Comparison of ENCODE assay signal across 33 cellular contexts in genomic region chr11:62682518-62682917, GRCh38.
"Had no signal": no experiment of that assay in that cellular context is flagged by ENCODE, and none has a peak within 500 bp of the region (broad histone marks: within the 10 kb centered on the region; RNA-seq: fewer than 3 reads in every experiment).

No MANE protein-coding gene starts in this region.

- H3K27ac ChIP-seq: brain microvascular endothelial cell, PC-9, WERI-Rb-1 had no signal

- H3K36me3 ChIP-seq: brain microvascular endothelial cell had no signal

- H3K27me3 ChIP-seq: brain microvascular endothelial cell had no signal

- ATAC-seq: activated CD8-positive, alpha-beta memory T cell treated with anti-CD3 and anti-CD28 coated beads, Interleukin-2, amount 10 ng/mL, durations not matched to agents 7 days and 5 days; activated naive CD8-positive, alpha-beta T cell treated with anti-CD3 and anti-CD28 coated beads, Interleukin-2, amount 50 U/mL, for 24 hours; Right ventricle myocardium inferior; SK-N-SH treated with all-trans-retinoic acid at 6 μM for 48 hours had no signal

- DNase-seq: activated CD4-positive, alpha-beta memory T cell treated with anti-CD3 and anti-CD28 coated beads, Interleukin-2, amount 10 ng/mL, durations not matched to agents 7 days and 5 days; activated CD4-positive, alpha-beta T cell treated with anti-CD3 and anti-CD28 coated beads for 1 hour; activated CD4-positive, alpha-beta T cell treated with anti-CD3 and anti-CD28 coated beads for 48 hours; activated CD4-positive, CD25-positive, alpha-beta regulatory T cell; activated CD8-positive, alpha-beta memory T cell treated with anti-CD3 and anti-CD28 coated beads for 24 hours; activated CD8-positive, alpha-beta memory T cell treated with anti-CD3 and anti-CD28 coated beads, Interleukin-2, amount 10 ng/mL, durations not matched to agents 7 days and 5 days; activated CD8-positive, alpha-beta memory T cell treated with anti-CD3 and anti-CD28 coated beads, Interleukin-2, amount 50 U/mL, for 48 hours; activated effector memory CD4-positive, alpha-beta T cell treated with Interleukin-2 at 50 U/mL for 16 hours; activated naive CD4-positive, alpha-beta T cell treated with anti-CD3 and anti-CD28 coated beads, Interleukin-2, amount 10 ng/mL, durations not matched to agents 7 days and 5 days; activated naive CD8-positive, alpha-beta T cell treated with anti-CD3 and anti-CD28 coated beads, Interleukin-2, amount 50 U/mL, for 24 hours; activated T-cell treated with anti-CD3 and anti-CD28 coated beads, Interleukin-2, amount 50 U/mL, for 48 hours; anterior cingulate cortex; brain microvascular endothelial cell; central memory CD4-positive, alpha-beta T cell; Karpas-422; KBM-7; NCI-H1092; NCI-H1436 treated with DMSO at 0.1 percent for 48 hours; NCI-H187; NCI-H2029 treated with DMSO at 0.1 percent for 48 hours; NCI-H2107; NCI-H2171; NCI-H226; NCI-H446 treated with DMSO at 0.1 percent for 48 hours; NCI-H524; PC-9; SIG-M5; T-helper 1 cell; T-helper 2 cell; T-helper 9 cell; WERI-Rb-1 had no signal

- H3K4me3 ChIP-seq: PC-9 had no signal
